Comparison of ENCODE assay signal across 8 cellular contexts in the genomic region with DNA sequence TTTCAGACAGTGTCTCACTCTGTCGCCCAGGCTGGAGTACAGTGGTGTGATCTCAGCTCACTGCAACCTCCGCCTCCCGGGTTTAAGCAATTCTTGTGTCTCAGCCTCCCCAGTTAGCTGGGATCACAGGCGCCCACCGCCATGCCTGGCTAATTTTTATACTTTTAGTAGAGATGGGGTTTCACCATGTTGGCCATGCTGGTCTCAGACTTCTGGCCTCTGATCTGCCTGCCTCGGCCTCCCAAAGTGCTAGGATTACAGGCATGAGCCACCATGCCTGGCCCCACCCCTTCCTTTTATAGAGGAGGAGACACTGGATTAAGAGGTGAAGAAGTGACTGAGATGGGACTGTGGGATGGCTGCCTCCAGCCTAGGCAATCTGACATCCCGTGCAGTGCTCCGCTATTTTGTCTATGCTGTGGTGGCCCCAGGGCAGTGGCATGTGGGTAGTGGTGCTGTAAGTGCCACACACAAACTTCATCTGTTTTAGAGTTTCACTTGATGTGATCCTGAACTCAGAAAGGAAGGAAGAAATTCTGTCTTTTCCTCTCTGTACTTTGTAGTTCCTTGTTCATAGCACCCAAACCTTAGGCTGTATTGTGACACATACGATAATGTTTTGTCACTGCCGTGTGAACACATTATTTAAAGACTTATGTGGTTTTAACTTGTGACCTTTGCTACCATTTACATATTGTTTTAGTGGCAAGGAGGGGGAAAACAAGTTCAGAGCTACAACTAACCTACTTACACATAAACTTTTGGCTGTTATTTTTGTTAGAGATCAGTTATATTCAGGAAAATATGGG. TPM values are rescaled to one million over a fixed set of nuclear protein-coding genes. Genes with fewer than 3 reads are reported as not detected.
DNase-seq lines count a peak whose midpoint lies in the region; ATAC-seq and TF ChIP-seq lines count a peak whose summit lies in the region.

No MANE protein-coding gene starts in this region.

- H3K4me1 ChIP-seq in osteoblast (ENCODE audit: insufficient read depth, low read length) (peaks cover 51% of the 10 kb centered on the region), tibial artery (peaks cover 0 to 78% (median 40%) of the 10 kb centered on the region in 4 donors), testis (no peaks in the 10 kb centered on the region), Caco-2 (peaks cover 26% of the 10 kb centered on the region)

- H3K27ac Mint-ChIP-seq in Caco-2 (ENCODE audit: unreplicated experiment): no peak overlapping the region

- no TSS peak for BruUV-seq in Caco-2 (replicated peaks; lab: Mats Ljungman, UMichigan)

- H2AFZ ChIP-seq in osteoblast (ENCODE audit: low read length): no peak overlapping the region

- no peak for TF ChIP-seq POLR2A in testis (IDR thresholded peaks at IDR 0.05)

- no peaks in the 10 kb centered on the region for H3K36me3 Mint-ChIP-seq in Caco-2 (ENCODE audit: insufficient read depth, unreplicated experiment)

- peaks cover 13% of the 10 kb centered on the region for H3K4me1 Mint-ChIP-seq in Caco-2 (ENCODE audit: low read depth, unreplicated experiment)

- no peak overlapping the region for H3K4me3 Mint-ChIP-seq in Caco-2 (ENCODE audit: unreplicated experiment)

- H3K4me3 ChIP-seq in osteoblast (ENCODE audit: insufficient read depth, low read length) (no peak overlapping the region), tibial artery (no peak overlapping the region), testis (no peak overlapping the region), Caco-2 (ENCODE audit: low read depth, low read length) (no peak overlapping the region)

- H3K27me3 Mint-ChIP-seq in Caco-2 (ENCODE audit: insufficient read depth, unreplicated experiment): no peaks in the 10 kb centered on the region

- no peak overlapping the region for H3K4me2 ChIP-seq in osteoblast (ENCODE audit: insufficient read depth, low read length)

- DNase-seq in osteoblast (ENCODE audit: insufficient read length, low spot score, missing footprints): no peak
- DNase-seq in tibial artery: no peak
- no peak for DNase-seq in NCI-H510A treated with DMSO at 0.1 percent for 48 hours (lab: John Stamatoyannopoulos, UW)
- DNase-seq in testis: no peak
- no peak for DNase-seq in Caco-2

- ATAC-seq in GM19043 (IDR thresholded peaks at IDR 0.05; ENCODE audit: low read depth, unreplicated experiment) (peak; percentile 61), HG03064 (IDR thresholded peaks at IDR 0.05; ENCODE audit: low read depth, unreplicated experiment) (peak; percentile 57)

- H3K9me3 ChIP-seq in osteoblast (ENCODE audit: low read depth, low read length) (no peaks in the 10 kb centered on the region), tibial artery (no peaks in the 10 kb centered on the region), testis (no peaks in the 10 kb centered on the region), Caco-2 (no peaks in the 10 kb centered on the region)

- WGBS in testis, 2 donors: 90 to 95% methylated on average over 10 of the region's 10 CpGs

- no peaks in the 10 kb centered on the region for H4K20me1 ChIP-seq in osteoblast (ENCODE audit: insufficient read depth, low read length)

- peaks cover 88% of the 10 kb centered on the region for H3K79me2 ChIP-seq in osteoblast (ENCODE audit: insufficient read depth, low read length)

- POLR2A ChIA-PET in Caco-2 (lab: Charles Lee): no interaction called here

- H3K36me3 ChIP-seq in osteoblast (ENCODE audit: insufficient read depth, low read length): no peaks in the 10 kb centered on the region
- no peaks in the 10 kb centered on the region for H3K36me3 ChIP-seq in tibial artery
- H3K36me3 ChIP-seq in testis (ENCODE audit: low read depth, missing control alignments): no peaks in the 10 kb centered on the region
- no peaks in the 10 kb centered on the region for H3K36me3 ChIP-seq in Caco-2 (ENCODE audit: control insufficient read depth, insufficient read depth, low read length)

- H3K27me3 ChIP-seq in osteoblast (ENCODE audit: insufficient read depth, low read length) (no peaks in the 10 kb centered on the region), tibial artery (no peaks in the 10 kb centered on the region), testis (no peaks in the 10 kb centered on the region), Caco-2 (replicated peaks; ENCODE audit: control insufficient read depth, insufficient read depth, low read length) (no peaks in the 10 kb centered on the region)

- intact Hi-C loops in tibial artery (cut with DNase I; ENCODE audit: low total_unique reads): no loop called here
- intact Hi-C loops in testis (cut with DNase I; ENCODE audit: low total_unique reads): no loop called here
- intact Hi-C loops in Caco-2 (cut with micrococcal nuclease; ENCODE audit: unreplicated experiment): no loop called here

- TF ChIP-seq CTCF in VCaP (conservative IDR thresholded peaks at IDR 0.05) (no peak), osteoblast (IDR thresholded peaks at IDR 0.05; ENCODE audit: extremely low read depth, low read depth, low read length) (no peak), tibial artery (IDR thresholded peaks at IDR 0.05) (no peak), testis (IDR thresholded peaks at IDR 0.05) (no peak), Caco-2 (IDR thresholded peaks at IDR 0.05; ENCODE audit: insufficient read depth in 1 of 2, low read depth in 1 of 2, low read length in 1 of 2, severe bottlenecking in 1 of 2, unreplicated experiment in 1 of 2) (no peak)

- CTCF ChIA-PET in Caco-2 (lab: Charles Lee): no interaction called here

- H3K27ac ChIP-seq in VCaP (peak overlapping the region; percentile 99), osteoblast (ENCODE audit: low read depth, low read length) (peak overlapping the region; percentile 21), tibial artery (peak overlapping the region in 1 of 2 donors; percentile 12), testis (no peak overlapping the region)

- H3K9me3 Mint-ChIP-seq in Caco-2 (ENCODE audit: unreplicated experiment): no peaks in the 10 kb centered on the region

RNA-seq across cellular contexts. Expression of gene FNIP2, which starts 48.9 kb away (rescaled TPM):
- total RNA-seq in osteoblast (73.4 and 78.9 TPM in 2 replicates), testis (10 to 100 TPM; 25.0 to 28.4 TPM), Caco-2 (2022) (12.4 and 15.8 TPM in 2 replicates)
- polyA plus RNA-seq in testis (ENCODE audit: insufficient read depth, low read depth, low replicate concordance): 23.5 TPM

Comparison
In these comparisons a context has a peak if more than half of its experiments do, and no peak if none do; other contexts are left out.
1. H3K27ac ChIP-seq: peak in VCaP (single experiment) and osteoblast (single experiment); none in testis (0 of 2).